8 cellular contexts compared by ENCODE assay signal in genomic region chr12:3275171-3276041, GRCh38.
DNase-seq lines count a peak whose midpoint lies in the region; ATAC-seq and TF ChIP-seq lines count a peak whose summit lies in the region.

No MANE protein-coding gene starts in this region.

- H3K9me3 ChIP-seq in Peyer's patch: no peaks in the 10 kb centered on the region

- H3K36me3 ChIP-seq in Peyer's patch: no peaks in the 10 kb centered on the region

- no peaks in the 10 kb centered on the region for H3K27me3 ChIP-seq in Peyer's patch

- DNase-seq in DMS79 (lab: John Stamatoyannopoulos, UW) (peak; percentile 9), HS-5 (ENCODE audit: low read depth) (peak; percentile 15), Peyer's patch (peak; percentile 41 to 85 (median 79)), fibroblast of the aortic adventitia (ENCODE audit: low read depth) (peak; percentile 75), non-pigmented ciliary epithelial cell (ENCODE audit: low read depth) (peak; percentile 32), superior temporal gyrus (ENCODE audit: extremely low spot score) (peak; percentile 90)
- peak; percentile 49 to 56 for DNase-seq in activated T-helper 1 cell treated with anti-CD3 and anti-CD28 coated beads, Interleukin-2, amount 50 U/mL, for 16 hours (ENCODE audit: low read depth in 1 of 2, low spot score in 1 of 2)

- H3K4me3 ChIP-seq in Peyer's patch (no peak overlapping the region), fibroblast of the aortic adventitia (ENCODE audit: low read depth, low read length) (no peak overlapping the region)

- TF ChIP-seq CTCF in Peyer's patch (IDR thresholded peaks at IDR 0.05) (peak; percentile 26 to 91 (median 86)), fibroblast of the aortic adventitia (IDR thresholded peaks at IDR 0.05; ENCODE audit: insufficient read depth, low read length) (peak; percentile 97)

- H3K27ac ChIP-seq in Peyer's patch: no peak overlapping the region

- no peak for TF ChIP-seq POLR2A in Peyer's patch (IDR thresholded peaks at IDR 0.05)

- no peaks in the 10 kb centered on the region for H3K4me1 ChIP-seq in Peyer's patch

- no peak for ATAC-seq in GM19455 (IDR thresholded peaks at IDR 0.05; ENCODE audit: unreplicated experiment)

Comparison
In these comparisons a context has a peak if more than half of its experiments do, and no peak if none do; other contexts are left out.
1. DNase-seq: peak in every context shown above with its lines; median percentile 90 in superior temporal gyrus; 79 in Peyer's patch; 75 in fibroblast of the aortic adventitia; 52 in activated T-helper 1 cell treated with anti-CD3 and anti-CD28 coated beads, Interleukin-2, amount 50 U/mL, for 16 hours; 32 in non-pigmented ciliary epithelial cell; 15 in HS-5; 9 in DMS79.